24 cellular contexts compared by ENCODE assay signal in genomic region chr22:22997262-22997898, GRCh38.
"Had no signal": no experiment of that assay in that cellular context is flagged by ENCODE, and none has a peak within 500 bp of the region (broad histone marks: within the 10 kb centered on the region; RNA-seq: fewer than 3 reads in every experiment).

No MANE protein-coding gene starts in this region.

- DNase-seq: dermis blood vessel endothelial cell; dorsolateral prefrontal cortex; effector CD4-positive, alpha-beta T cell; effector memory CD4-positive, alpha-beta T cell; esophagus squamous epithelium; foreskin fibroblast; foreskin melanocyte; gastrocnemius medialis; glutamatergic neuron; head of caudate nucleus; heart right ventricle; hippocampal formation; left cardiac atrium; left lung; left ventricle myocardium superior; lower lobe of right lung; mesenchymal stem cell; mucosa of descending colon; naive B cell; naive thymus-derived CD8-positive, alpha-beta T cell had no signal

- H3K27ac ChIP-seq: coronary artery, dorsolateral prefrontal cortex, esophagus squamous epithelium, gastrocnemius medialis, heart right ventricle, left lung, lower lobe of right lung had no signal

- H3K36me3 ChIP-seq: esophagus squamous epithelium, gastrocnemius medialis, heart right ventricle, left lung, lower lobe of right lung had no signal

- ATAC-seq: gastrocnemius medialis; heart right ventricle; left cardiac atrium; left lung; left ventricle myocardium superior; lower lobe of right lung; mucosa of descending colon; naive thymus-derived CD8-positive, alpha-beta T cell had no signal

- FAIRE-seq: endothelial cell of umbilical vein, islet of Langerhans, keratinocyte had no signal

- H3K4me1 ChIP-seq: esophagus squamous epithelium, gastrocnemius medialis, heart right ventricle, left lung, lower lobe of right lung had no signal

- H3K4me3 ChIP-seq: coronary artery, dorsolateral prefrontal cortex, esophagus squamous epithelium, gastrocnemius medialis, heart right ventricle, left lung, lower lobe of right lung, mucosa of descending colon had no signal

- H3K27me3 ChIP-seq: left lung had no signal
